ENCODE assay signal across 1 cellular context in the genomic region with DNA sequence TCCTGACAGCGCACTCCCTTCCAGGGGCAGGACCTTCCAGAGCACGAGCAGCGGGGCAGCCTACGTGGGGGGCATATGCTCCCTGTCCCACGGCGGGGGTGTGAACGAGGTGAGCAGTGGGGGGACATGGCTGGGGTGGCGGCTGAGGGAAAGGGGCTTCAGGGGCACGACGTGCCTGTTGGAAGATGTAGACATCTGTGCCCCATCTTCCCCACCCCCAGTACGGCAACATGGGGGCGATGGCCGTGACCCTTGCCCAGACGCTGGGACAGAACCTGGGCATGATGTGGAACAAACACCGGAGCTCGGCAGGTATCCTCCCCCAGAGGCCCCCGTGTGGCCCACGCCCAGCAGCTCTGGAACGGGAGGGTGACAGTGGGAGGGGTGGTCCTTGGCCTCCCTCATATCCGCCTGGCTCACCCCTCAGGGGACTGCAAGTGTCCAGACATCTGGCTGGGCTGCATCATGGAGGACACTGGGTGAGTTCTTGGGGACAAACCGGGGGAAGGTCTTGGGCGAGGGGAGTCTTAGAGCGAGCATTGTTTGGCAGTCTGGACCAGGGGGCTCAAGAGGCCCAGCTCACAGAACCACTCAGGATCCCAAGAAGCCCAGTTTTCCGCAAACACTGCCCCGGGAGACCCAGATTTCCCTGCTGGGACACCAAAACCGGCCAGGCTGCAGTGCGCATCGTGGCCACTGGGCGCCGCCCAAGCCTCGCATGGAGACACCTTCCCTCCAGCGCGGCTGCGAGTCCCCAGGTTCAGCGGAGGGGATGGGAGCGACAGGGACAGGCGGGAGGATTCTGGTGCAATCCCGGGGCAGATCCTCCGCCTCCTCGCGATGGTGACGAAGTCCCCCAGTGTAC.
TF ChIP-seq lines count a peak whose summit lies in the region.

No MANE protein-coding gene starts in this region.

TF ChIP-seq in HepG2, 621 proteins besides CTCF, POLR2A, EP300 and RAD21 (continued from another document and continues in another):
- no peak for TF ChIP-seq ZHX2 (IDR thresholded peaks at IDR 0.05; ENCODE audit: low read depth)
- no peak for TF ChIP-seq ZHX2 (CRISPR knock-in tag; IDR thresholded peaks at IDR 0.05; ENCODE audit: borderline replicate concordance)
- TF ChIP-seq, protein P1, sequence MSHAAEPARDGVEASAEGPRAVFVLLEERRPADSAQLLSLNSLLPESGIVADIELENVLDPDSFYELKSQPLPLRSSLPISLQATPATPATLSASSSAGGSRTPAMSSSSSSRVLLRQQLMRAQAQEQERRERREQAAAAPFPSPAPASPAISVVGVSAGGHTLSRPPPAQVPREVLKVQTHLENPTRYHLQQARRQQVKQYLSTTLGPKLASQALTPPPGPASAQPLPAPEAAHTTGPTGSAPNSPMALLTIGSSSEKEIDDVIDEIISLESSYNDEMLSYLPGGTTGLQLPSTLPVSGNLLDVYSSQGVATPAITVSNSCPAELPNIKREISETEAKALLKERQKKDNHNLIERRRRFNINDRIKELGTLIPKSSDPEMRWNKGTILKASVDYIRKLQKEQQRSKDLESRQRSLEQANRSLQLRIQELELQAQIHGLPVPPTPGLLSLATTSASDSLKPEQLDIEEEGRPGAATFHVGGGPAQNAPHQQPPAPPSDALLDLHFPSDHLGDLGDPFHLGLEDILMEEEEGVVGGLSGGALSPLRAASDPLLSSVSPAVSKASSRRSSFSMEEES (CRISPR knock-in tag; IDR thresholded peaks at IDR 0.05), result 0 out of 2 replicates have a peak, but pooled peaks have one; percentile 11
- TF ChIP-seq, protein P2, sequence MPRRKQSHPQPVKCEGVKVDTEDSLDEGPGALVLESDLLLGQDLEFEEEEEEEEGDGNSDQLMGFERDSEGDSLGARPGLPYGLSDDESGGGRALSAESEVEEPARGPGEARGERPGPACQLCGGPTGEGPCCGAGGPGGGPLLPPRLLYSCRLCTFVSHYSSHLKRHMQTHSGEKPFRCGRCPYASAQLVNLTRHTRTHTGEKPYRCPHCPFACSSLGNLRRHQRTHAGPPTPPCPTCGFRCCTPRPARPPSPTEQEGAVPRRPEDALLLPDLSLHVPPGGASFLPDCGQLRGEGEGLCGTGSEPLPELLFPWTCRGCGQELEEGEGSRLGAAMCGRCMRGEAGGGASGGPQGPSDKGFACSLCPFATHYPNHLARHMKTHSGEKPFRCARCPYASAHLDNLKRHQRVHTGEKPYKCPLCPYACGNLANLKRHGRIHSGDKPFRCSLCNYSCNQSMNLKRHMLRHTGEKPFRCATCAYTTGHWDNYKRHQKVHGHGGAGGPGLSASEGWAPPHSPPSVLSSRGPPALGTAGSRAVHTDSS (CRISPR knock-in tag; conservative IDR thresholded peaks at IDR 0.05), result no peak
- TF ChIP-seq ZNF547 (CRISPR knock-in tag; IDR thresholded peaks at IDR 0.05), result no peak
- TF ChIP-seq KDM6A (CRISPR knock-in tag; IDR thresholded peaks at IDR 0.05; ENCODE audit: low read depth), result no peak
- TF ChIP-seq SIN3A (IDR thresholded peaks at IDR 0.05; ENCODE audit: borderline replicate concordance, low read depth, low read length), result no peak
- peak; percentile 47; the same call in 1 of the 2 replicates for TF ChIP-seq GATAD1 (CRISPR knock-in tag; IDR thresholded peaks at IDR 0.05)
- TF ChIP-seq TOE1 (CRISPR knock-in tag; IDR thresholded peaks at IDR 0.05), result no peak
- no peak for TF ChIP-seq ZFP62 (CRISPR knock-in tag; IDR thresholded peaks at IDR 0.05)
- no peak for TF ChIP-seq ZNF550 (CRISPR knock-in tag; IDR thresholded peaks at IDR 0.05; ENCODE audit: borderline replicate concordance)
- TF ChIP-seq ZNF382 (CRISPR knock-in tag; IDR thresholded peaks at IDR 0.05; ENCODE audit: borderline replicate concordance), result no peak
- no peak for TF ChIP-seq SMAD9 (CRISPR knock-in tag; IDR thresholded peaks at IDR 0.05)
- no peak for TF ChIP-seq CREB1 (IDR thresholded peaks at IDR 0.05)
- no peak for TF ChIP-seq CREB1 (CRISPR knock-in tag; IDR thresholded peaks at IDR 0.05)
- TF ChIP-seq ZSCAN30 (CRISPR knock-in tag; IDR thresholded peaks at IDR 0.05), result no peak
- TF ChIP-seq SATB2 (CRISPR knock-in tag; IDR thresholded peaks at IDR 0.05), result no peak
- no peak for TF ChIP-seq NFE2 (CRISPR knock-in tag; IDR thresholded peaks at IDR 0.05)
- 0 out of 2 replicates have a peak, but pooled peaks have one; percentile 24 for TF ChIP-seq ZNF768 (CRISPR knock-in tag; IDR thresholded peaks at IDR 0.05)
- TF ChIP-seq ZSCAN20 (CRISPR knock-in tag; IDR thresholded peaks at IDR 0.05; ENCODE audit: borderline replicate concordance), result no peak
- TF ChIP-seq HDAC6 (IDR thresholded peaks at IDR 0.05; ENCODE audit: low read depth, low read length), result no peak
- no peak for TF ChIP-seq ZNF260 (CRISPR knock-in tag; IDR thresholded peaks at IDR 0.05; ENCODE audit: borderline replicate concordance, low read depth)
- TF ChIP-seq ZBTB14 (CRISPR knock-in tag; IDR thresholded peaks at IDR 0.05), result no peak
- no peak for TF ChIP-seq ELF4 (CRISPR knock-in tag; IDR thresholded peaks at IDR 0.05; ENCODE audit: borderline replicate concordance)
- TF ChIP-seq ZNF468 (CRISPR knock-in tag; IDR thresholded peaks at IDR 0.05), result no peak
- no peak for TF ChIP-seq PBX3 (CRISPR knock-in tag; IDR thresholded peaks at IDR 0.05; ENCODE audit: borderline replicate concordance)
- TF ChIP-seq ZNF460 (CRISPR knock-in tag; IDR thresholded peaks at IDR 0.05; ENCODE audit: borderline replicate concordance), result no peak
- no peak for TF ChIP-seq IRF1 (CRISPR knock-in tag; IDR thresholded peaks at IDR 0.05; ENCODE audit: low read depth)
- TF ChIP-seq, protein P3, sequence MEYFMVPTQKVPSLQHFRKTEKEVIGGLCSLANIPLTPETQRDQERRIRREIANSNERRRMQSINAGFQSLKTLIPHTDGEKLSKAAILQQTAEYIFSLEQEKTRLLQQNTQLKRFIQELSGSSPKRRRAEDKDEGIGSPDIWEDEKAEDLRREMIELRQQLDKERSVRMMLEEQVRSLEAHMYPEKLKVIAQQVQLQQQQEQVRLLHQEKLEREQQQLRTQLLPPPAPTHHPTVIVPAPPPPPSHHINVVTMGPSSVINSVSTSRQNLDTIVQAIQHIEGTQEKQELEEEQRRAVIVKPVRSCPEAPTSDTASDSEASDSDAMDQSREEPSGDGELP (IDR thresholded peaks at IDR 0.05; ENCODE audit: borderline replicate concordance, low read depth), result no peak
- TF ChIP-seq JUND (CRISPR knock-in tag; IDR thresholded peaks at IDR 0.05), result no peak
- no peak for TF ChIP-seq ZNF713 (CRISPR knock-in tag; IDR thresholded peaks at IDR 0.05)
- no peak; the same call in 1 of the 2 replicates for TF ChIP-seq ZSCAN29 (CRISPR knock-in tag; conservative IDR thresholded peaks at IDR 0.05)
- TF ChIP-seq, protein P4, sequence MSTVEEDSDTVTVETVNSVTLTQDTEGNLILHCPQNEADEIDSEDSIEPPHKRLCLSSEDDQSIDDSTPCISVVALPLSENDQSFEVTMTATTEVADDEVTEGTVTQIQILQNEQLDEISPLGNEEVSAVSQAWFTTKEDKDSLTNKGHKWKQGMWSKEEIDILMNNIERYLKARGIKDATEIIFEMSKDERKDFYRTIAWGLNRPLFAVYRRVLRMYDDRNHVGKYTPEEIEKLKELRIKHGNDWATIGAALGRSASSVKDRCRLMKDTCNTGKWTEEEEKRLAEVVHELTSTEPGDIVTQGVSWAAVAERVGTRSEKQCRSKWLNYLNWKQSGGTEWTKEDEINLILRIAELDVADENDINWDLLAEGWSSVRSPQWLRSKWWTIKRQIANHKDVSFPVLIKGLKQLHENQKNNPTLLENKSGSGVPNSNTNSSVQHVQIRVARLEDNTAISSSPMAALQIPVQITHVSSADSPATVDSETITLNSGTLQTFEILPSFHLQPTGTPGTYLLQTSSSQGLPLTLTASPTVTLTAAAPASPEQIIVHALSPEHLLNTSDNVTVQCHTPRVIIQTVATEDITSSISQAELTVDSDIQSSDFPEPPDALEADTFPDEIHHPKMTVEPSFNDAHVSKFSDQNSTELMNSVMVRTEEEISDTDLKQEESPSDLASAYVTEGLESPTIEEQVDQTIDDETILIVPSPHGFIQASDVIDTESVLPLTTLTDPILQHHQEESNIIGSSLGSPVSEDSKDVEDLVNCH (CRISPR knock-in tag; IDR thresholded peaks at IDR 0.05), result no peak
- TF ChIP-seq ZBTB3 (CRISPR knock-in tag; IDR thresholded peaks at IDR 0.05; ENCODE audit: borderline replicate concordance, low read depth), result no peak
- no peak for TF ChIP-seq HNRNPH1 (optimal IDR thresholded peaks at IDR 0.05; ENCODE audit: low read depth, low read length)
- TF ChIP-seq FOXP1 (IDR thresholded peaks at IDR 0.05), result no peak
- TF ChIP-seq FOXP1 (CRISPR knock-in tag; IDR thresholded peaks at IDR 0.05), result no peak
- TF ChIP-seq ZSCAN25 (CRISPR knock-in tag; IDR thresholded peaks at IDR 0.05), result no peak; the same call in 1 of the 2 replicates
- no peak for TF ChIP-seq ZNF17 (CRISPR knock-in tag; IDR thresholded peaks at IDR 0.05)
- no peak for TF ChIP-seq FOXA3 (CRISPR knock-in tag; IDR thresholded peaks at IDR 0.05)
- no peak for TF ChIP-seq ZIK1 (CRISPR knock-in tag; IDR thresholded peaks at IDR 0.05; ENCODE audit: borderline replicate concordance, low read depth)
- TF ChIP-seq ZNF510 (CRISPR knock-in tag; IDR thresholded peaks at IDR 0.05; ENCODE audit: low read depth), result 0 out of 2 replicates have a peak, but pooled peaks have one; percentile 46
- TF ChIP-seq GATAD2A (CRISPR knock-in tag; IDR thresholded peaks at IDR 0.05), result peak; percentile 59
- TF ChIP-seq ATRX (CRISPR knock-in tag; IDR thresholded peaks at IDR 0.05; ENCODE audit: borderline replicate concordance), result no peak
- no peak for TF ChIP-seq MAF1 (CRISPR knock-in tag; IDR thresholded peaks at IDR 0.05; ENCODE audit: borderline replicate concordance)
- TF ChIP-seq YEATS4 (CRISPR knock-in tag; IDR thresholded peaks at IDR 0.05; ENCODE audit: borderline replicate concordance), result no peak; the same call in 1 of the 2 replicates
- TF ChIP-seq ZNF639 (CRISPR knock-in tag; conservative IDR thresholded peaks at IDR 0.05), result no peak
